In the genomic region with DNA sequence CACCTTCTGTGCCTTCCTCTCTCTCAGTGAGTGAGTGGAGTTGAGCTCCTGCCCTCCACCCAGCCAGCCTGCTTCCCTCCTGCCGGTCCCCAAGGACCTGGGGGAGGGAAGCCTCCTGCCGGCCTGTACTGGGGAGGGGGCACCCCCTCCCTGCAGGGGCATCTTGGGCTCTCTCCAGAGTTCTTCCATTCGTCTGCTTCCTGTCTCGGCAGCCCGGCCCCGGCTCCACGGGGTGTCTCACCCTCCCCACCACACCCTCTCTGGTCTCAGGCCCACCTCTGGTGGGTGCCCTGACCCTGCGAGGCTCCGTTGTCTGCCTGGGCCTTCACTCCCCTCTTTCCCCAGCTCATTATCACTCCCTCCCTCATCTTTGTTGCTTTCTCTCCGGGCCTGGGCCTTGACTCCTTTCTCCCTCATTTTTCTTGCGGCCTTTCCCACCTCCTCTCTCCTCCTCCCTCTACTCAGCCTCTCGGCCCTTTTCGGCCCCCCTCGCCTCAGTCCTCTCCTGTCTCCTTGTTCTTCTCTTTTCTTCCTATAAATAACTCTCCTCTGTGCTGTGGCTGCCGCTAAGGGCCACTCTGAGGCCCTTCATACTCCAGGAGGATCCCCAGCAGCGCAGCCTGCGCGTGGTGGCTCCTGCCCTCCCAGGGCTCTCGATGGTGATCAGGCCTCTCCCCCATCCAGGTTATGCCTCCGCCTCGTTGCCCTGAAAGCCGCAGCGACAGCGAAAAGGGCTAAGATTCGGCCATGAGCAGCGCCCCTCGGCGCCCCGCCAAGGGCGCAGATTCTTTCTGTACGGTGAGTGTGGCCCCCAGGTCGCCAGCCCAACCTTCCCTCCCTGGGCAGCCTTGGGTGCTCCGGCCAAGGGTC, we compare ENCODE assay signal across 8 cellular contexts. TPM values are rescaled to one million over a fixed set of nuclear protein-coding genes. Genes with fewer than 3 reads are reported as not detected.
A peak's percentile ranks its signal among the peaks of the same experiment; 100 is the strongest.
DNase-seq lines count a peak whose midpoint lies in the region; ATAC-seq and TF ChIP-seq lines count a peak whose summit lies in the region.

No MANE protein-coding gene starts in this region.

- H3K27me3 ChIP-seq in BLaER1 (no peaks in the 10 kb centered on the region), KMS-11 (ENCODE audit: insufficient read depth, low read depth) (no peaks in the 10 kb centered on the region), mammary epithelial cell (ENCODE audit: insufficient read depth, low read length) (no peaks in the 10 kb centered on the region)

- no peaks in the 10 kb centered on the region for H3K27me3 Mint-ChIP-seq in natural killer cell (ENCODE audit: low read depth in 2 of 2)

- ATAC-seq in natural killer cell (no peak), HG02981 (IDR thresholded peaks at IDR 0.05; ENCODE audit: unreplicated experiment) (no peak)

- H3K4me3 ChIP-seq in BLaER1 = peak overlapping the region; percentile 89
- no peak overlapping the region for H3K4me3 ChIP-seq in KMS-11 (IDR thresholded peaks at IDR 0.05; ENCODE audit: insufficient read depth, low read depth, low read length)
- peak overlapping the region; percentile 3 to 49 (median 10) for H3K4me3 ChIP-seq in mammary epithelial cell (replicated peaks in 1 of 3; ENCODE audit: insufficient read depth in 1 of 3, low read depth in 2 of 3, low read length in 3 of 3)

- CTCF ChIA-PET in mammary epithelial cell (lab: Charles Lee; ENCODE audit: low non-redundant PET) = no interaction called here

- H4K20me1 ChIP-seq in BLaER1 (peaks cover 55% of the 10 kb centered on the region), KMS-11 (ENCODE audit: insufficient read depth) (no peaks in the 10 kb centered on the region), mammary epithelial cell (ENCODE audit: insufficient read depth, low read length) (no peaks in the 10 kb centered on the region)

- BruUV-seq in mammary epithelial cell (replicated peaks; lab: Mats Ljungman, UMichigan) = no TSS peak

- H3K27ac ChIP-seq in BLaER1 (peak overlapping the region; percentile 84), KMS-11 (no peak overlapping the region), mammary epithelial cell (ENCODE audit: insufficient read depth, low read depth, low read length) (no peak overlapping the region)

- H3K4me1 ChIP-seq in BLaER1 (peaks cover 43% of the 10 kb centered on the region), KMS-11 (ENCODE audit: low read depth, poor library complexity, severe bottlenecking) (peaks cover 11% of the 10 kb centered on the region), mammary epithelial cell (ENCODE audit: insufficient read depth, low read length) (peaks cover 53% of the 10 kb centered on the region)

- in situ Hi-C loops in mammary epithelial cell (cut with MboI; ENCODE audit: low sequenced_read_pairs in 2 of 2) (no loop called here), KBM-7 (cut with MboI; ENCODE audit: low pct_unique_long_range_greater_than_20kb, low sequenced_read_pairs) (no loop called here)

- H2AFZ ChIP-seq in KMS-11 (ENCODE audit: low read depth) (no peak overlapping the region), mammary epithelial cell (ENCODE audit: low read depth, low read length) (no peak overlapping the region)

- TF ChIP-seq CTCF in KMS-11 (conservative IDR thresholded peaks at IDR 0.05; ENCODE audit: low read depth, low read length) = no peak
- TF ChIP-seq CTCF in mammary epithelial cell (conservative IDR thresholded peaks at IDR 0.05 in 1 of 2, IDR thresholded peaks at IDR 0.05 in 1 of 2; ENCODE audit: extremely low read depth in 1 of 2, insufficient read depth in 1 of 2, low read depth in 1 of 2, low read length in 2 of 2) = no peak
- TF ChIP-seq CTCF in natural killer cell (IDR thresholded peaks at IDR 0.05) = no peak

- dilution Hi-C loops in mammary epithelial cell (cut with HindIII; ENCODE audit: low sequenced_read_pairs) = no loop called here

- peaks cover 16 to 45% of the 10 kb centered on the region in 2 donors for H3K4me1 Mint-ChIP-seq in natural killer cell

- H3K36me3 ChIP-seq in BLaER1 = peaks cover 45% of the 10 kb centered on the region
- no peaks in the 10 kb centered on the region; the same call in 1 of the 2 replicates for H3K36me3 ChIP-seq in KMS-11 (ENCODE audit: insufficient read depth)
- H3K36me3 ChIP-seq in mammary epithelial cell (ENCODE audit: insufficient read depth, low read length) = peaks cover 4% of the 10 kb centered on the region

- intact Hi-C loops in mammary epithelial cell (cut with micrococcal nuclease) = no loop called here
- intact Hi-C loops in natural killer cell (cut with micrococcal nuclease) = no loop called here

- peak overlapping the region in 1 of 2 donors; percentile 36 for H3K27ac Mint-ChIP-seq in natural killer cell

- no peak for DNase-seq in mammary epithelial cell
- DNase-seq in natural killer cell = no peak
- DNase-seq in KBM-7 = no peak
- DNase-seq in activated CD4-positive, CD25-positive, alpha-beta regulatory T cell (lab: John Stamatoyannopoulos, UW) = no peak
- no peak for DNase-seq in NCI-H1930 (lab: John Stamatoyannopoulos, UW)

- H3K9me3 ChIP-seq in BLaER1 (no peaks in the 10 kb centered on the region), mammary epithelial cell (replicated peaks; ENCODE audit: insufficient read depth, low read length) (no peaks in the 10 kb centered on the region)

- H3K4me2 ChIP-seq in BLaER1 = peak overlapping the region; percentile 96
- peak overlapping the region; percentile 57 for H3K4me2 ChIP-seq in KMS-11
- H3K4me2 ChIP-seq in mammary epithelial cell (ENCODE audit: insufficient read depth, low read depth, low read length) = peak overlapping the region; percentile 100

- no peaks in the 10 kb centered on the region for H3K36me3 Mint-ChIP-seq in natural killer cell

- WGBS in mammary epithelial cell (ENCODE audit: low coverage, missing lambda C conversion rate) = 80% methylated on average over 19 of the region's 33 CpGs

- H3K79me2 ChIP-seq in KMS-11 (ENCODE audit: insufficient read depth, low read depth) (peaks cover 22% of the 10 kb centered on the region; the same call in 1 of the 2 replicates), mammary epithelial cell (ENCODE audit: insufficient read depth, low read length) (peaks cover 47% of the 10 kb centered on the region)

- H3K9ac ChIP-seq in BLaER1 (peak overlapping the region; percentile 87), KMS-11 (no peak overlapping the region), mammary epithelial cell (ENCODE audit: insufficient read depth, low read length) (no peak overlapping the region)

- no peaks in the 10 kb centered on the region for H3K9me3 Mint-ChIP-seq in natural killer cell

- H3K4me3 Mint-ChIP-seq in natural killer cell = peak overlapping the region; percentile 69

RNA-seq across cellular contexts. Expression of gene SLC4A2, which starts 2.1 kb away (rescaled TPM):
- total RNA-seq in mammary epithelial cell (100 to 1,000 TPM in 1 of 2 donors, 10 to 100 TPM in 1; 46.5 to 138 TPM), natural killer cell (10 to 100 TPM; 60.4 to 87.3 (median 66.1) TPM)
- 57.9 TPM for polyA plus RNA-seq in mammary epithelial cell
- polyA minus RNA-seq in mammary epithelial cell = 150 TPM

RNA-seq across cellular contexts. Expression of gene CDK5, which starts 3.8 kb away (rescaled TPM):
- total RNA-seq in mammary epithelial cell = 10 to 100 TPM; 12.3 to 18.1 TPM
- 26.1 TPM for polyA plus RNA-seq in mammary epithelial cell
- 31.3 TPM for polyA minus RNA-seq in mammary epithelial cell
- total RNA-seq in natural killer cell = 1 to 10 TPM; 6.2 to 8.0 (median 6.6) TPM

RNA-seq across cellular contexts. Expression of gene ASIC3, which starts 13.1 kb away (rescaled TPM):
- total RNA-seq in mammary epithelial cell (1 to 10 TPM in 1 of 2 donors, under 1 TPM in 1; 0.33 to 1.8 TPM), natural killer cell (1 to 10 TPM; 5.7 to 7.9 (median 5.9) TPM)
- 0.34 TPM for polyA plus RNA-seq in mammary epithelial cell
- 4.1 TPM for polyA minus RNA-seq in mammary epithelial cell

RNA-seq across cellular contexts. Expression of gene FASTK, which starts 19.1 kb away (rescaled TPM):
- 10 to 100 TPM; 49.7 to 68.8 TPM for total RNA-seq in mammary epithelial cell
- polyA plus RNA-seq in mammary epithelial cell = 52.4 TPM
- 51.5 TPM for polyA minus RNA-seq in mammary epithelial cell
- 10 to 100 TPM; 72.8 to 89.4 (median 85.2) TPM for total RNA-seq in natural killer cell

RNA-seq across cellular contexts. Expression of gene TMUB1, which starts 21.8 kb away (rescaled TPM):
- total RNA-seq in mammary epithelial cell (10 to 100 TPM; 16.8 to 38.1 TPM), natural killer cell (10 to 100 TPM; 44.1 to 49.8 (median 47.3) TPM)
- polyA plus RNA-seq in mammary epithelial cell = 28.4 TPM
- 14.4 TPM for polyA minus RNA-seq in mammary epithelial cell
